Comparison of ENCODE assay signal across 1 cellular context in genomic region chr16:79559532-79559931, GRCh38.
TF ChIP-seq lines count a peak whose summit lies in the region.

No MANE protein-coding gene starts in this region.

TF ChIP-seq in A549, 52 proteins besides CTCF, POLR2A, EP300 and RAD21 (continued from another document):
- no peak for TF ChIP-seq REST (IDR thresholded peaks at IDR 0.05)
